ENCODE assay signal across 33 cellular contexts in the genomic region with DNA sequence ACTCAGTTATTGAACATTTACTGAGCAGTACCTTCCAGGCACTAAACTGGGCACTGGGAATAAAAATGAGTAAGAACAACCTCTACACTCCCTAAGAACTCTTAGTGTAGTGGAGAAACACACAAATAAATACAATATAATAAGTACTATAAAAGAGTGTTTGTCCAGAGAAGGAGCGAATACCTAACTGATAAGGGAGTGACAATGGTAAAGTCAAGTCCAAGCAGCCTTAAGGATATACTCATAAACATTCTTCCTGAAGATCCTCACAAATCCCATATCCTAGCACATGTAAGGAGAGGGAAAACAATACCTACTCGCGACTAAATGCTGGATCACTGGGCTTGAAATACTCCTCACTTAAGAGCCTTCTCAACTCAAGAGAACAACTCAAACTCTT.
"Had no signal": no experiment of that assay in that cellular context is flagged by ENCODE, and none has a peak within 500 bp of the region (broad histone marks: within the 10 kb centered on the region; RNA-seq: fewer than 3 reads in every experiment).

No MANE protein-coding gene starts in this region.

- H3K27me3 Mint-ChIP-seq: activated CD4-positive, alpha-beta memory T cell treated with anti-CD3 and anti-CD28 coated beads, Interleukin-2, amount 10 ng/mL, durations not matched to agents 7 days and 5 days; activated naive CD4-positive, alpha-beta T cell treated with anti-CD3 and anti-CD28 coated beads, Interleukin-2, amount 50 U/mL, for 24 hours; activated naive CD8-positive, alpha-beta T cell treated with anti-CD3 and anti-CD28 coated beads, Interleukin-2, amount 10 ng/mL, durations not matched to agents 7 days and 5 days; activated T-cell treated with anti-CD3 and anti-CD28 coated beads, Interleukin-2, amount 50 U/mL, for 24 hours; T-cell; T-helper 17 cell had no signal

- H3K9me3 ChIP-seq: ascending aorta, Peyer's patch had no signal

- ATAC-seq: PC-3, SK-N-SH treated with all-trans-retinoic acid at 6 μM for 48 hours, T-cell, T-helper 17 cell had no signal

- DNase-seq: activated CD4-positive, alpha-beta memory T cell treated with anti-CD3 and anti-CD28 coated beads, Interleukin-2, amount 10 ng/mL, durations not matched to agents 7 days and 5 days; activated CD4-positive, alpha-beta T cell treated with anti-CD3 and anti-CD28 coated beads for 1 hour; activated CD4-positive, alpha-beta T cell treated with anti-CD3 and anti-CD28 coated beads for 48 hours; activated CD4-positive, CD25-positive, alpha-beta regulatory T cell; activated CD8-positive, alpha-beta memory T cell treated with anti-CD3 and anti-CD28 coated beads for 24 hours; activated gamma-delta T cell; activated naive CD4-positive, alpha-beta T cell treated with Interleukin-2 at 50 U/mL for 16 hours; activated naive CD8-positive, alpha-beta T cell treated with anti-CD3 and anti-CD28 coated beads, Interleukin-2, amount 10 ng/mL, durations not matched to agents 7 days and 5 days; activated T-cell treated with anti-CD3 and anti-CD28 coated beads, Interleukin-2, amount 50 U/mL, for 24 hours; amygdala; KG1; NCI-H1105; NCI-H1417 treated with DMSO at 0.1 percent for 48 hours; NCI-H187 treated with DMSO at 0.1 percent for 48 hours; NCI-H2081 treated with DMSO at 0.1 percent for 48 hours; NCI-H226; NCI-H446 treated with DMSO at 0.1 percent for 48 hours; NCI-H524; NCI-H69; NK-92 treated with Interleukin-12 subunit alpha and Interleukin-12 subunit beta, amount 100 ng/mL, for 24 hours; PC-3; Peyer's patch; RPMI8226; SHP77 treated with DMSO at 0.1 percent for 48 hours; T-cell; T-helper 17 cell; T1000; WERI-Rb-1 had no signal

- H3K9me3 Mint-ChIP-seq: activated CD4-positive, alpha-beta memory T cell treated with anti-CD3 and anti-CD28 coated beads, Interleukin-2, amount 10 ng/mL, durations not matched to agents 7 days and 5 days; activated naive CD4-positive, alpha-beta T cell treated with anti-CD3 and anti-CD28 coated beads, Interleukin-2, amount 50 U/mL, for 24 hours; activated naive CD8-positive, alpha-beta T cell treated with anti-CD3 and anti-CD28 coated beads, Interleukin-2, amount 10 ng/mL, durations not matched to agents 7 days and 5 days; activated T-cell treated with anti-CD3 and anti-CD28 coated beads, Interleukin-2, amount 50 U/mL, for 24 hours; activated T-helper 2 cell treated with anti-CD3 and anti-CD28 coated beads, Interferon-gamma antibody, Interleukin-2, Interleukin-4, amounts not matched to agents 10 μg/mL and 5 μg/mL and 100 μg/mL, durations not matched to agents 14 hours and 24 hours and 36 hours; T-cell had no signal

- H3K27me3 ChIP-seq: ascending aorta, cardiac muscle cell, Peyer's patch had no signal

- H3K27ac ChIP-seq: ascending aorta, cardiac muscle cell, Peyer's patch, WERI-Rb-1 had no signal

- H3K4me3 Mint-ChIP-seq: activated CD4-positive, alpha-beta memory T cell treated with anti-CD3 and anti-CD28 coated beads, Interleukin-2, amount 10 ng/mL, durations not matched to agents 7 days and 5 days; activated naive CD4-positive, alpha-beta T cell treated with anti-CD3 and anti-CD28 coated beads, Interleukin-2, amount 50 U/mL, for 24 hours; activated naive CD8-positive, alpha-beta T cell treated with anti-CD3 and anti-CD28 coated beads, Interleukin-2, amount 10 ng/mL, durations not matched to agents 7 days and 5 days; activated T-cell treated with anti-CD3 and anti-CD28 coated beads, Interleukin-2, amount 50 U/mL, for 24 hours; T-cell; T-helper 17 cell had no signal

- H3K27ac Mint-ChIP-seq: activated CD4-positive, alpha-beta memory T cell treated with anti-CD3 and anti-CD28 coated beads, Interleukin-2, amount 10 ng/mL, durations not matched to agents 7 days and 5 days; activated naive CD4-positive, alpha-beta T cell treated with anti-CD3 and anti-CD28 coated beads, Interleukin-2, amount 50 U/mL, for 24 hours; activated naive CD8-positive, alpha-beta T cell treated with anti-CD3 and anti-CD28 coated beads, Interleukin-2, amount 10 ng/mL, durations not matched to agents 7 days and 5 days; activated T-cell treated with anti-CD3 and anti-CD28 coated beads, Interleukin-2, amount 50 U/mL, for 24 hours; activated T-helper 2 cell treated with anti-CD3 and anti-CD28 coated beads, Interferon-gamma antibody, Interleukin-2, Interleukin-4, amounts not matched to agents 10 μg/mL and 5 μg/mL and 100 μg/mL, durations not matched to agents 14 hours and 24 hours and 36 hours; T-cell; T-helper 17 cell had no signal

- H3K4me3 ChIP-seq: ascending aorta, cardiac muscle cell, Peyer's patch had no signal

- H3K36me3 ChIP-seq: ascending aorta, cardiac muscle cell, Peyer's patch had no signal
